ENCODE assay signal across 18 cellular contexts in the genomic region with DNA sequence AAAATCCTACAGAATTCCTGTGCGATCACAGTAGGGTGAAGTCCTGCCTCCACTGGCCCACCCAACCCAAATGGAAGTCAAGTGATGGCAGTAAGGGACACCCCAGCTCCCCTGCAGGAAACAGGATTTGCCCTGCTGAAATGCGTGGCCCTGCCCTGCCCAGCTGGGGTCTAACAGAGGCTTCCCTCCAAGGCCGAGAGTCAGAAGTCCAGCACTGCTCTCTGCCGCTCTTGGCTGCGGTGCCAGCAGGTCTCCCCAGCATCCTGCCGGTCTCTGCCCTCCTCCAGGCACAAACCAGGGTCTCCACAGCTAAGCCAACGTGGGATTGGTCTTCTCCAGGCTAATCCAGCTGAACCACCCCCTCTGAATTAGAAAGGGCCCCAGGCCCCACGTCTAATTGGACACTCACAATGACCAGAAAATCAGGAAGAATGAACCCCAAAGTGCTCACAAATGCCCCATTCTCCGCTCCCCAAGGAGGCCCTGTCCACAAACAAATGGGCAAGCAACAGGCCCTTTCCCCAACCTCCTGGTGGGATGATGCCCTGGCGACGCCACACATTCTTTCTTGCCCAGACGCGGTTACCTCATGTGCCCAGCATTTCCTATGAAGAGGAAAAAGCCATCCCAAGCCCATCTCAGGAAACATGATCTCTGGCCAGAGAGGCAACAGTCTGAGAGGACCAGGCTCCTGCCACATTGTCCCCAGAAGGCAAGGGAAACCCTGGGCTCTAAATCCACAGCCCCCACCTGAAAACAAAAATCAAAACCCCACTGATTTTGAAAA.
DNase-seq lines count a peak whose midpoint lies in the region.
"Had no signal": no experiment of that assay in that cellular context is flagged by ENCODE, and none has a peak within 500 bp of the region (broad histone marks: within the 10 kb centered on the region; RNA-seq: fewer than 3 reads in every experiment).

No MANE protein-coding gene starts in this region.

- peak overlapping the region; percentile 29 for H3K9ac ChIP-seq in skeletal muscle satellite cell (ENCODE audit: low read depth, low read length)

- no peaks in the 10 kb centered on the region for H3K36me3 ChIP-seq in skeletal muscle satellite cell (ENCODE audit: insufficient read depth, low read length)
- H3K36me3 ChIP-seq in HAP-1 (replicated peaks) = no peaks in the 10 kb centered on the region
- H3K36me3 ChIP-seq: BE2C had no signal

- peaks cover 10% of the 10 kb centered on the region for H3K4me1 ChIP-seq in skeletal muscle satellite cell (ENCODE audit: control insufficient read depth, insufficient read depth, low read length)
- H3K4me1 ChIP-seq in HAP-1 = no peaks in the 10 kb centered on the region
- H3K4me1 ChIP-seq: BE2C had no signal

- H3K4me2 ChIP-seq in skeletal muscle satellite cell (ENCODE audit: low read length) = no peak overlapping the region

- DNase-seq in G401 (ENCODE audit: low spot score) (peak; percentile 13), NCI-H226 (peak; percentile 36), myocyte (ENCODE audit: low read depth) (peak; percentile 64), HAP-1 (ENCODE audit: low spot score in 2 of 2) (no peak), MV-4-11 (lab: John Stamatoyannopoulos, UW) (no peak)
- no peak for DNase-seq in activated CD4-positive, alpha-beta T cell treated with anti-CD3 and anti-CD28 coated beads for 1 hour
- DNase-seq: ACHN; BE2C; Calu3; CD4-positive, alpha-beta T cell; DMS79; GF-D8; NCI-H1105 treated with DMSO at 0.1 percent for 48 hours; NCI-H187 treated with DMSO at 0.1 percent for 48 hours; NCI-H446; NCI-H748 treated with DMSO at 0.1 percent for 48 hours; PC-3 had no signal

- H3K9me3 ChIP-seq in skeletal muscle satellite cell (replicated peaks; ENCODE audit: low read length) = peaks cover 5% of the 10 kb centered on the region
- no peaks in the 10 kb centered on the region for H3K9me3 ChIP-seq in HAP-1
- H3K9me3 ChIP-seq: BE2C had no signal

- H3K4me3 ChIP-seq in skeletal muscle satellite cell (ENCODE audit: low read length) (no peak overlapping the region), HAP-1 (no peak overlapping the region)

- in situ Hi-C loops in G401 (cut with HindIII; ENCODE audit: low sequenced_read_pairs) (no loop called here), HAP-1 (cut with MboI; ENCODE audit: low sequenced_read_pairs) (no loop called here)

- H3K27me3 ChIP-seq in skeletal muscle satellite cell (ENCODE audit: control insufficient read depth, insufficient read depth, low read length) = no peaks in the 10 kb centered on the region
- no peaks in the 10 kb centered on the region for H3K27me3 ChIP-seq in HAP-1 (ENCODE audit: low read depth)
- H3K27me3 ChIP-seq: BE2C had no signal

Comparison
In these comparisons a context has a peak if more than half of its experiments do, and no peak if none do; other contexts are left out.
1. DNase-seq: peak in G401 (single experiment), NCI-H226 (single experiment) and myocyte (single experiment); none in activated CD4-positive, alpha-beta T cell treated with anti-CD3 and anti-CD28 coated beads for 1 hour (single experiment), HAP-1 (0 of 2) and MV-4-11 (single experiment).